8 cellular contexts compared by ENCODE assay signal in genomic region chr11:62791501-62792192, GRCh38. TPM values are rescaled to one million over a fixed set of nuclear protein-coding genes. Genes with fewer than 3 reads are reported as not detected.
DNase-seq lines count a peak whose midpoint lies in the region; ATAC-seq, FAIRE-seq and TF ChIP-seq lines count a peak whose summit lies in the region.

TSS of gene TMEM223 (minus strand) at chr11:62792006. CDS start at chr11:62791994, 12 bp downstream.

- H3K9me3 ChIP-seq in cardiac muscle cell (ENCODE audit: low read depth): no peaks in the 10 kb centered on the region
- H3K9me3 ChIP-seq in transverse colon: no peaks in the 10 kb centered on the region

- peak; percentile 28 for FAIRE-seq in G401.6 (lab: Jason Lieb, UNC)

- DNase-seq in HCEC 1CT (peak; percentile 76), NAMALWA (ENCODE audit: low spot score) (peak; percentile 90), SW 1271 (lab: John Stamatoyannopoulos, UW) (peak; percentile 55 to 78), cardiac muscle cell (ENCODE audit: low read depth in 1 of 2, low spot score in 1 of 2) (peak; percentile 84 to 91), pons (ENCODE audit: low spot score) (peak; percentile 83), transverse colon (peak; percentile 93)
- peak; percentile 94 for DNase-seq in activated naive CD8-positive, alpha-beta T cell treated with anti-CD3 and anti-CD28 coated beads, Interleukin-2, amount 10 ng/mL, durations not matched to agents 7 days and 5 days

- POLR2A ChIA-PET in activated naive CD8-positive, alpha-beta T cell treated with anti-CD3 and anti-CD28 coated beads, Interleukin-2, amount 10 ng/mL, durations not matched to agents 7 days and 5 days (lab: Charles Lee): interaction anchor here (0.7 to 9.1 kb wide), 14 partner anchors 9 to 200 kb away, joined by 3 to 247 read pairs (median 4); partner anchors contain the start of genes C11orf98, CSKMT, NXF1 and SLC3A2

- in situ Hi-C loops in transverse colon (cut with MboI; ENCODE audit: low pct_ligation_motif_present in 1 of 4, low pct_unique_long_range_greater_than_20kb in 1 of 4, low sequenced_read_pairs in 3 of 4): no loop called here

- no peak for TF ChIP-seq CTCF in cardiac muscle cell (IDR thresholded peaks at IDR 0.05; ENCODE audit: low read depth, low read length)
- peak; percentile 18 to 46 (median 30) for TF ChIP-seq CTCF in transverse colon (IDR thresholded peaks at IDR 0.05)

- peak; percentile 91 for TF ChIP-seq POLR2A in transverse colon (IDR thresholded peaks at IDR 0.05)

- peaks cover 16% of the 10 kb centered on the region for H3K4me1 ChIP-seq in cardiac muscle cell (ENCODE audit: low read depth)
- H3K4me1 ChIP-seq in transverse colon: peaks cover 15 to 44% (median 35%) of the 10 kb centered on the region in 4 donors

- no peaks in the 10 kb centered on the region for H3K27me3 ChIP-seq in cardiac muscle cell
- no peaks in the 10 kb centered on the region for H3K27me3 ChIP-seq in transverse colon

- H3K4me3 ChIP-seq in cardiac muscle cell (peak within 1 kb of the TSS; percentile 92), transverse colon (peak within 1 kb of the TSS; percentile 70 to 92 (median 81))

- peak within 1 kb of the TSS; percentile 92 for H3K4me3 Mint-ChIP-seq in activated naive CD8-positive, alpha-beta T cell treated with anti-CD3 and anti-CD28 coated beads, Interleukin-2, amount 10 ng/mL, durations not matched to agents 7 days and 5 days

- intact Hi-C loops in transverse colon (cut with DNase I; ENCODE audit: low total_unique reads): no loop called here

- H3K36me3 ChIP-seq in cardiac muscle cell (peaks cover 33% of the 10 kb centered on the region), transverse colon (peaks cover 0 to 44% (median 17%) of the 10 kb centered on the region in 4 donors)

- TF ChIP-seq EP300 in transverse colon (IDR thresholded peaks at IDR 0.05; ENCODE audit: low read depth): no peak

- H3K27ac Mint-ChIP-seq in activated naive CD8-positive, alpha-beta T cell treated with anti-CD3 and anti-CD28 coated beads, Interleukin-2, amount 10 ng/mL, durations not matched to agents 7 days and 5 days: peak within 1 kb of the TSS; percentile 97

- peaks cover 26% of the 10 kb centered on the region for H3K36me3 Mint-ChIP-seq in activated naive CD8-positive, alpha-beta T cell treated with anti-CD3 and anti-CD28 coated beads, Interleukin-2, amount 10 ng/mL, durations not matched to agents 7 days and 5 days

- WGBS in transverse colon (ENCODE audit: low coverage in 1 of 2), 2 donors: 0% methylated on average over 1 to 47 of the region's 58 CpGs

- H3K4me1 Mint-ChIP-seq in activated naive CD8-positive, alpha-beta T cell treated with anti-CD3 and anti-CD28 coated beads, Interleukin-2, amount 10 ng/mL, durations not matched to agents 7 days and 5 days: peaks cover 40% of the 10 kb centered on the region

- peak; percentile 75 for ATAC-seq in activated naive CD8-positive, alpha-beta T cell treated with anti-CD3 and anti-CD28 coated beads, Interleukin-2, amount 10 ng/mL, durations not matched to agents 7 days and 5 days (ENCODE audit: low read depth)

- H3K9me3 Mint-ChIP-seq in activated naive CD8-positive, alpha-beta T cell treated with anti-CD3 and anti-CD28 coated beads, Interleukin-2, amount 10 ng/mL, durations not matched to agents 7 days and 5 days: no peaks in the 10 kb centered on the region

- no peaks in the 10 kb centered on the region for H3K27me3 Mint-ChIP-seq in activated naive CD8-positive, alpha-beta T cell treated with anti-CD3 and anti-CD28 coated beads, Interleukin-2, amount 10 ng/mL, durations not matched to agents 7 days and 5 days

- H3K27ac ChIP-seq in cardiac muscle cell (peak within 1 kb of the TSS; percentile 97), transverse colon (peak within 1 kb of the TSS; percentile 87 to 92 (median 90))

RNA-seq across cellular contexts. Expression of gene TMEM223, which starts in this region (rescaled TPM):
- total RNA-seq in activated naive CD8-positive, alpha-beta T cell treated with anti-CD3 and anti-CD28 coated beads, Interleukin-2, amount 10 ng/mL, durations not matched to agents 7 days and 5 days: 10 to 100 TPM; 14.0 to 15.2 TPM
- 87.1 and 88.9 TPM in 2 replicates for total RNA-seq in cardiac muscle cell
- polyA plus RNA-seq in cardiac muscle cell: 92.4 and 102 TPM in 2 replicates
- total RNA-seq in transverse colon: 10 to 100 TPM; 10.1 to 42.1 (median 29.6) TPM

Comparison
In these comparisons a context has a peak if more than half of its experiments do, and no peak if none do; other contexts are left out.
1. Peak in every context shown above with its lines: DNase-seq, ATAC-seq, H3K4me3 ChIP-seq and H3K27ac ChIP-seq.